In genomic region chr6:45633272-45633908, GRCh38 we compare ENCODE assay signal across 20 cellular contexts.
DNase-seq lines count a peak whose midpoint lies in the region; ATAC-seq and TF ChIP-seq lines count a peak whose summit lies in the region.
"Had no signal": no experiment of that assay in that cellular context is flagged by ENCODE, and none has a peak within 500 bp of the region (broad histone marks: within the 10 kb centered on the region; RNA-seq: fewer than 3 reads in every experiment).

No MANE protein-coding gene starts in this region.

- H2AFZ ChIP-seq in Karpas-422 (ENCODE audit: low read length) = no peak overlapping the region

- H3K4me2 ChIP-seq in Karpas-422 (ENCODE audit: low read depth, low read length, poor library complexity, severe bottlenecking) = peak overlapping the region; percentile 36

- no peaks in the 10 kb centered on the region for H3K9me2 ChIP-seq in Karpas-422 (replicated peaks; ENCODE audit: insufficient read depth, low read length)

- peaks cover 4% of the 10 kb centered on the region for H3K4me1 ChIP-seq in CD8-positive, alpha-beta T cell (ENCODE audit: insufficient read depth, low read length)
- H3K4me1 ChIP-seq in Karpas-422 (ENCODE audit: low read length) = peaks cover 19% of the 10 kb centered on the region
- H3K4me1 ChIP-seq: Peyer's patch had no signal

- peaks cover 10% of the 10 kb centered on the region for H3K4me1 Mint-ChIP-seq in CD8-positive, alpha-beta T cell (ENCODE audit: low read depth)
- H3K4me1 Mint-ChIP-seq in natural killer cell treated with Interleukin-12 subunit alpha and Interleukin-12 subunit beta and Interleukin-15 and Interleukin-18, amount 100 ng/mL, for 72 hours (ENCODE audit: low read depth in 2 of 2) = peaks cover 17 to 27% of the 10 kb centered on the region in 2 donors

- intact Hi-C loops in CD8-positive, alpha-beta T cell (cut with DNase I, micrococcal nuclease) = no loop called here

- no peaks in the 10 kb centered on the region for H3K9me3 Mint-ChIP-seq in CD8-positive, alpha-beta T cell
- H3K9me3 Mint-ChIP-seq in natural killer cell treated with Interleukin-12 subunit alpha and Interleukin-12 subunit beta and Interleukin-15 and Interleukin-18, amount 100 ng/mL, for 72 hours = peaks cover 5% of the 10 kb centered on the region

- H3K9me3 ChIP-seq in CD8-positive, alpha-beta T cell (ENCODE audit: low read length) = no peaks in the 10 kb centered on the region
- H3K9me3 ChIP-seq in Karpas-422 (ENCODE audit: low read length) = no peaks in the 10 kb centered on the region
- H3K9me3 ChIP-seq: Peyer's patch had no signal

- POLR2A ChIA-PET in CD8-positive, alpha-beta T cell (lab: Charles Lee) = interaction anchor here (1.2 kb wide), 1 partner anchor 13 kb away, joined by 3 read pairs; no protein-coding TSS in a partner anchor

- no peak overlapping the region for H3K27ac ChIP-seq in CD8-positive, alpha-beta T cell (ENCODE audit: low read depth, low read length)
- no peak overlapping the region for H3K27ac ChIP-seq in Karpas-422 (ENCODE audit: low read length)
- H3K27ac ChIP-seq in cingulate gyrus (ENCODE audit: low read depth, low read length) = peak overlapping the region; percentile 15
- H3K27ac ChIP-seq: Peyer's patch had no signal

- no peaks in the 10 kb centered on the region for H3K36me3 Mint-ChIP-seq in CD8-positive, alpha-beta T cell
- H3K36me3 Mint-ChIP-seq in natural killer cell treated with Interleukin-12 subunit alpha and Interleukin-12 subunit beta and Interleukin-15 and Interleukin-18, amount 100 ng/mL, for 72 hours = peaks cover 5% of the 10 kb centered on the region

- H3K36me3 ChIP-seq in CD8-positive, alpha-beta T cell (ENCODE audit: insufficient read depth, low read length) = no peaks in the 10 kb centered on the region
- no peaks in the 10 kb centered on the region for H3K36me3 ChIP-seq in Karpas-422 (ENCODE audit: insufficient read depth, low read length)
- H3K36me3 ChIP-seq: Peyer's patch had no signal

- no peak for ATAC-seq in CD8-positive, alpha-beta T cell
- peak; percentile 50 to 89 for ATAC-seq in natural killer cell treated with Interleukin-12 subunit alpha and Interleukin-12 subunit beta and Interleukin-15 and Interleukin-18, amount 100 ng/mL, for 72 hours
- ATAC-seq in HG03045 (IDR thresholded peaks at IDR 0.05; ENCODE audit: unreplicated experiment) = no peak
- ATAC-seq: K562, Right ventricle myocardium inferior had no signal

- no peak for TF ChIP-seq CTCF in CD8-positive, alpha-beta T cell (IDR thresholded peaks at IDR 0.05)

- H3K27ac Mint-ChIP-seq in CD8-positive, alpha-beta T cell = no peak overlapping the region
- peak overlapping the region in 1 of 2 donors; percentile 7 for H3K27ac Mint-ChIP-seq in natural killer cell treated with Interleukin-12 subunit alpha and Interleukin-12 subunit beta and Interleukin-15 and Interleukin-18, amount 100 ng/mL, for 72 hours

- no peak overlapping the region for H3K9ac ChIP-seq in Karpas-422 (ENCODE audit: low read length)

- H3K79me2 ChIP-seq in Karpas-422 (ENCODE audit: low read length) = no peaks in the 10 kb centered on the region

- H4K20me1 ChIP-seq in Karpas-422 (ENCODE audit: insufficient read depth, low read depth, low read length) = no peaks in the 10 kb centered on the region

- peak overlapping the region; percentile 60 for H3K4me3 Mint-ChIP-seq in CD8-positive, alpha-beta T cell
- H3K4me3 Mint-ChIP-seq in natural killer cell treated with Interleukin-12 subunit alpha and Interleukin-12 subunit beta and Interleukin-15 and Interleukin-18, amount 100 ng/mL, for 72 hours = peak overlapping the region; percentile 62

- H3K4me3 ChIP-seq in CD8-positive, alpha-beta T cell (ENCODE audit: low read depth, low read length) = no peak overlapping the region
- H3K4me3 ChIP-seq in Karpas-422 (ENCODE audit: low read length) = no peak overlapping the region
- H3K4me3 ChIP-seq: K562, Peyer's patch had no signal

- no peaks in the 10 kb centered on the region for H3K27me3 Mint-ChIP-seq in CD8-positive, alpha-beta T cell (ENCODE audit: low read depth)
- H3K27me3 Mint-ChIP-seq in natural killer cell treated with Interleukin-12 subunit alpha and Interleukin-12 subunit beta and Interleukin-15 and Interleukin-18, amount 100 ng/mL, for 72 hours = peaks cover 0 to 4% of the 10 kb centered on the region in 2 donors

- peak in 1 of 7 experiments; percentile 23 for DNase-seq in CD8-positive, alpha-beta T cell
- no peak for DNase-seq in Karpas-422
- DNase-seq in natural killer cell treated with Interleukin-12 subunit alpha and Interleukin-12 subunit beta and Interleukin-15 and Interleukin-18, amount 100 ng/mL, for 72 hours (ENCODE audit: low spot score) = no peak
- DNase-seq in COLO668 (lab: John Stamatoyannopoulos, UW; ENCODE audit: unreplicated experiment) = no peak
- DNase-seq in HK-2 (ENCODE audit: unreplicated experiment) = no peak
- DNase-seq: ACHN; C1 segment of cervical spinal cord; DMS153; GDM1; HCEC 1CT; NCI-H1105 treated with DMSO at 0.1 percent for 48 hours; NCI-H1694; NCI-H2081 treated with DMSO at 0.1 percent for 48 hours; NCI-H748 treated with DMSO at 0.1 percent for 48 hours; NK-92 treated with Interleukin-12 subunit alpha and Interleukin-12 subunit beta, amount 100 ng/mL, for 24 hours; Peyer's patch had no signal

- H3K27me3 ChIP-seq in CD8-positive, alpha-beta T cell (ENCODE audit: insufficient read depth, low read length) = no peaks in the 10 kb centered on the region
- no peaks in the 10 kb centered on the region for H3K27me3 ChIP-seq in Karpas-422 (ENCODE audit: low read length)
- H3K27me3 ChIP-seq: Peyer's patch had no signal

- CTCF ChIA-PET in CD8-positive, alpha-beta T cell (lab: Charles Lee) = interaction anchor here (0.9 kb wide), 1 partner anchor 81 kb away, joined by 3 read pairs; no protein-coding TSS in a partner anchor

Comparison
In these comparisons a context has a peak if more than half of its experiments do, and no peak if none do; other contexts are left out.
1. ATAC-seq: peak in natural killer cell treated with Interleukin-12 subunit alpha and Interleukin-12 subunit beta and Interleukin-15 and Interleukin-18, amount 100 ng/mL, for 72 hours (2 of 2); none in CD8-positive, alpha-beta T cell (single experiment) and HG03045 (single experiment).